Comparison of ENCODE assay signal across 14 cellular contexts in genomic region chr1:112638109-112638426, GRCh38. TPM values are rescaled to one million over a fixed set of nuclear protein-coding genes. Genes with fewer than 3 reads are reported as not detected.
DNase-seq lines count a peak whose midpoint lies in the region; ATAC-seq and TF ChIP-seq lines count a peak whose summit lies in the region.
"Had no signal": no experiment of that assay in that cellular context is flagged by ENCODE, and none has a peak within 500 bp of the region (broad histone marks: within the 10 kb centered on the region; RNA-seq: fewer than 3 reads in every experiment).

No MANE protein-coding gene starts in this region.

- peaks cover 40% of the 10 kb centered on the region for H4K20me1 ChIP-seq in GM23338 (replicated peaks; ENCODE audit: insufficient read depth)

- H3K4me3 Mint-ChIP-seq in GM23338 (no peak overlapping the region), T-helper 17 cell (peak overlapping the region; percentile 54)
- H3K4me3 Mint-ChIP-seq: neural progenitor cell had no signal

- H3K36me3 Mint-ChIP-seq in GM23338 (ENCODE audit: low read depth) (peaks cover 11% of the 10 kb centered on the region), T-helper 17 cell (ENCODE audit: low read depth) (peaks cover 3% of the 10 kb centered on the region)

- H3K36me3 ChIP-seq in GM23338 (ENCODE audit: insufficient read depth) (peaks cover 5% of the 10 kb centered on the region), psoas muscle (ENCODE audit: insufficient read depth in 1 of 2, low read depth in 1 of 2) (no peaks in the 10 kb centered on the region)
- H3K36me3 ChIP-seq: ascending aorta, thyroid gland had no signal

- no peak for DNase-seq in GM23338 (ENCODE audit: low spot score)
- DNase-seq in T-helper 17 cell = no peak
- peak; percentile 52 for DNase-seq in epithelial cell of esophagus (ENCODE audit: low read depth)
- DNase-seq in psoas muscle = no peak
- DNase-seq in NCI-H128 (lab: John Stamatoyannopoulos, UW; ENCODE audit: unreplicated experiment) = no peak
- no peak for DNase-seq in GM20000 (ENCODE audit: low spot score)
- DNase-seq: effector CD8-positive, alpha-beta T cell; Karpas-422; NCI-H187 treated with DMSO at 0.1 percent for 48 hours; NCI-H774; thyroid gland had no signal

- H3K4me1 ChIP-seq in GM23338 (ENCODE audit: insufficient read depth) = peaks cover 4% of the 10 kb centered on the region; the same call in 1 of the 2 replicates
- peaks cover 43% of the 10 kb centered on the region for H3K4me1 ChIP-seq in psoas muscle
- H3K4me1 ChIP-seq: neural progenitor cell had no signal

- H3K9me3 Mint-ChIP-seq in GM23338 = peaks cover 6% of the 10 kb centered on the region; the same call in 2 of the 3 replicates

- H3K79me2 ChIP-seq in GM23338 (replicated peaks; ENCODE audit: insufficient read depth) = peaks cover 91% of the 10 kb centered on the region

- H3K27ac Mint-ChIP-seq in GM23338 (no peak overlapping the region), T-helper 17 cell (peak overlapping the region; percentile 93)
- H3K27ac Mint-ChIP-seq: neural progenitor cell had no signal

- intact Hi-C loops in psoas muscle (cut with DNase I) = loop anchor here in 1 of 2 donors (2.0 kb wide), 1 partner anchor 17 kb away; no protein-coding TSS in a partner anchor

- peaks cover 2% of the 10 kb centered on the region for H3K27me3 Mint-ChIP-seq in GM23338 (ENCODE audit: insufficient read depth, low read depth, poor library complexity)
- H3K27me3 Mint-ChIP-seq in T-helper 17 cell = no peaks in the 10 kb centered on the region

- H3K27me3 ChIP-seq in GM23338 (ENCODE audit: insufficient read depth) = no peaks in the 10 kb centered on the region
- no peaks in the 10 kb centered on the region for H3K27me3 ChIP-seq in psoas muscle (ENCODE audit: insufficient read depth in 3 of 3, low read length in 2 of 3)
- H3K27me3 ChIP-seq: ascending aorta, neural progenitor cell, thyroid gland had no signal

- TF ChIP-seq CTCF in GM23338 (conservative IDR thresholded peaks at IDR 0.05; ENCODE audit: low read depth in 2 of 2) (no peak), epithelial cell of esophagus (IDR thresholded peaks at IDR 0.05; ENCODE audit: insufficient read depth, low read depth, low read length, missing control alignments) (no peak), psoas muscle (IDR thresholded peaks at IDR 0.05) (no peak), GM20000 (IDR thresholded peaks at IDR 0.05; ENCODE audit: extremely low read depth, missing control alignments) (no peak)

- WGBS in psoas muscle, 3 donors = 69 to 91% (median 80%) methylated on average over 1 of the region's 1 CpG

- H3K4me3 ChIP-seq in GM23338 (no peak overlapping the region), epithelial cell of esophagus (ENCODE audit: low read length) (no peak overlapping the region), psoas muscle (no peak overlapping the region)
- H3K4me3 ChIP-seq: ascending aorta, neural progenitor cell, thyroid gland had no signal

- H3K27ac ChIP-seq in GM23338 (ENCODE audit: low read depth) = peak overlapping the region; percentile 27; the same call in 1 of the 2 replicates
- peak overlapping the region; percentile 33 for H3K27ac ChIP-seq in psoas muscle
- H3K27ac ChIP-seq: ascending aorta, neural progenitor cell had no signal

- 0 out of 2 replicates have a peak, but pooled peaks cover 5% of the 10 kb centered on the region for H3F3A ChIP-seq in GM23338 (replicated peaks; ENCODE audit: low read depth)

- H3K4me2 ChIP-seq in GM23338 = no peak overlapping the region
- H3K4me2 ChIP-seq: neural progenitor cell had no signal

- no peaks in the 10 kb centered on the region; the same call in 2 of the 3 replicates for H3K4me1 Mint-ChIP-seq in GM23338
- H3K4me1 Mint-ChIP-seq in T-helper 17 cell = peaks cover 39% of the 10 kb centered on the region

- H2AFZ ChIP-seq in GM23338 = no peak overlapping the region
- H2AFZ ChIP-seq: neural progenitor cell had no signal

- no peaks in the 10 kb centered on the region for H3K9me2 ChIP-seq in GM23338 (ENCODE audit: insufficient read depth)

- ATAC-seq in GM23338 (no peak), T-helper 17 cell (no peak), psoas muscle (peak in 1 of 4 donors; percentile 34), HG03469 (IDR thresholded peaks at IDR 0.05; ENCODE audit: unreplicated experiment) (no peak)

- H3K9me3 ChIP-seq in T-helper 17 cell (ENCODE audit: control insufficient read depth, low read length, poor library complexity, severe bottlenecking) (no peaks in the 10 kb centered on the region), psoas muscle (no peaks in the 10 kb centered on the region)
- H3K9me3 ChIP-seq: ascending aorta, thyroid gland had no signal

TF ChIP-seq in GM23338, 12 proteins besides CTCF, POLR2A, EP300 and RAD21 (continues in another document):
- TF ChIP-seq EZH2 (IDR thresholded peaks at IDR 0.05; ENCODE audit: low read depth, unreplicated experiment) = no peak
- TF ChIP-seq CREB1 (CRISPR knock-in tag; IDR thresholded peaks at IDR 0.05; ENCODE audit: low read depth) = no peak
- TF ChIP-seq STAT1 (IDR thresholded peaks at IDR 0.05; ENCODE audit: unreplicated experiment) = no peak
- TF ChIP-seq ZNF462 (CRISPR knock-in tag; IDR thresholded peaks at IDR 0.05) = no peak
- no peak for TF ChIP-seq JUNB (IDR thresholded peaks at IDR 0.05; ENCODE audit: unreplicated experiment)

RNA-seq across cellular contexts. Expression of gene CAPZA1, which starts 18.4 kb away (rescaled TPM):
- 161 and 182 TPM in 2 replicates for total RNA-seq in GM23338 (2014; rRNA removed; shearing (Covaris generic))
- polyA plus RNA-seq in GM23338 (2016; fragmentation: Nextera tagmentation; extraction: Ambion mirVana) = 120 and 147 TPM in 2 replicates
- 100 to 1,000 TPM; 203 to 224 TPM for total RNA-seq in T-helper 17 cell
- 10 to 100 TPM; 24.2 to 39.1 (median 33.1) TPM for total RNA-seq in psoas muscle
- 10 to 100 TPM; 14.8 to 73.3 (median 58.2) TPM for polyA plus RNA-seq in psoas muscle

RNA-seq across cellular contexts. Expression of gene ST7L, which starts 19.1 kb away (rescaled TPM):
- 18.2 and 30.0 TPM in 2 replicates for total RNA-seq in GM23338 (2014; rRNA removed; shearing (Covaris generic))
- 20.6 and 21.0 TPM in 2 replicates for polyA plus RNA-seq in GM23338 (2016; fragmentation: Nextera tagmentation; extraction: Ambion mirVana)
- 10 to 100 TPM; 18.0 to 21.2 TPM for total RNA-seq in T-helper 17 cell
- 10 to 100 TPM; 12.1 to 13.7 (median 12.5) TPM for total RNA-seq in psoas muscle
- 10 to 100 TPM in 1 of 3 donors, 1 to 10 TPM in 2; 9.0 to 11.0 (median 9.3) TPM for polyA plus RNA-seq in psoas muscle

RNA-seq across cellular contexts. Expression of gene MOV10, which starts 36.4 kb away (rescaled TPM):
- total RNA-seq in GM23338 (2014; rRNA removed; shearing (Covaris generic)) = 56.8 and 77.6 TPM in 2 replicates
- 52.4 and 53.6 TPM in 2 replicates for polyA plus RNA-seq in GM23338 (2016; fragmentation: Nextera tagmentation; extraction: Ambion mirVana)
- 10 to 100 TPM; 72.5 to 72.7 TPM for total RNA-seq in T-helper 17 cell
- 10 to 100 TPM in 2 of 4 donors, 1 to 10 TPM in 2; 5.3 to 10.6 (median 8.3) TPM for total RNA-seq in psoas muscle
- polyA plus RNA-seq in psoas muscle = 1 to 10 TPM; 4.8 to 6.4 (median 6.4) TPM
